ENCODE assay signal across 10 cellular contexts in genomic region chr1:22184892-22185612, GRCh38. TPM values are rescaled to one million over a fixed set of nuclear protein-coding genes. Genes with fewer than 3 reads are reported as not detected.
DNase-seq lines count a peak whose midpoint lies in the region; ATAC-seq and TF ChIP-seq lines count a peak whose summit lies in the region.
"Had no signal": no experiment of that assay in that cellular context is flagged by ENCODE, and none has a peak within 500 bp of the region (broad histone marks: within the 10 kb centered on the region; RNA-seq: fewer than 3 reads in every experiment).

No MANE protein-coding gene starts in this region.

- no peak overlapping the region for H4K12ac ChIP-seq in trophoblast cell (ENCODE audit: low read depth, low read length)

- TF ChIP-seq POLR2A in IMR-90 (IDR thresholded peaks at IDR 0.05; ENCODE audit: low read depth, low read length): no peak

- H3K23ac ChIP-seq in IMR-90 (ENCODE audit: low read depth, low read length): no peak overlapping the region
- no peak overlapping the region for H3K23ac ChIP-seq in trophoblast cell (ENCODE audit: low read length)

- H3K4me2 ChIP-seq in IMR-90 (ENCODE audit: low read depth, low read length) (no peak overlapping the region), mammary epithelial cell (ENCODE audit: insufficient read depth, low read depth, low read length) (no peak overlapping the region), trophoblast cell (ENCODE audit: low read length) (no peak overlapping the region)

- no peak for ATAC-seq in IMR-90 (ENCODE audit: low read depth)
- ATAC-seq: stimulated activated effector memory CD8-positive, alpha-beta T cell treated with anti-CD3 and anti-CD28 coated beads, Interleukin-12 subunit alpha, Interleukin-12 subunit beta, amount 100 ng/mL, for 72 hours had no signal

- H2BK5ac ChIP-seq in IMR-90 (ENCODE audit: low read depth, low read length, poor library complexity, severe bottlenecking) (no peak overlapping the region), trophoblast cell (ENCODE audit: low read depth, low read length, poor library complexity) (no peak overlapping the region)

- no TSS peak for BruUV-seq in IMR-90 (replicated peaks; lab: Mats Ljungman, UMichigan)
- BruUV-seq in mammary epithelial cell (replicated peaks; lab: Mats Ljungman, UMichigan): no TSS peak

- H3K4me1 ChIP-seq in IMR-90 (ENCODE audit: control insufficient read depth, insufficient read depth, low read length) (no peaks in the 10 kb centered on the region), mammary epithelial cell (ENCODE audit: insufficient read depth, low read length) (no peaks in the 10 kb centered on the region), trophoblast cell (ENCODE audit: control insufficient read depth in 1 of 2, insufficient read depth in 2 of 2, low read length in 2 of 2) (no peaks in the 10 kb centered on the region), colonic mucosa (no peaks in the 10 kb centered on the region)

- POLR2A ChIA-PET in IMR-90 (lab: Charles Lee; ENCODE audit: unreplicated experiment): no interaction called here

- intact Hi-C loops in IMR-90 (cut with micrococcal nuclease) (no loop called here), mammary epithelial cell (cut with micrococcal nuclease) (no loop called here), colonic mucosa (cut with DNase I) (no loop called here)

- in situ Hi-C loops in IMR-90 (cut with MboI; ENCODE audit: low sequenced_read_pairs): no loop called here
- in situ Hi-C loops in mammary epithelial cell (cut with MboI; ENCODE audit: low sequenced_read_pairs in 2 of 2): no loop called here

- no peak overlapping the region for H2BK12ac ChIP-seq in trophoblast cell (ENCODE audit: low read length)

- H4K8ac ChIP-seq in IMR-90 (ENCODE audit: low read depth in 2 of 2, low read length in 2 of 2): no peak overlapping the region
- H4K8ac ChIP-seq in trophoblast cell (ENCODE audit: low read depth, low read length): no peak overlapping the region

- no peak overlapping the region for H3K56ac ChIP-seq in IMR-90 (ENCODE audit: extremely low read depth, insufficient read depth, low read length)

- CTCF ChIA-PET in IMR-90 (lab: Yijun Ruan, JAX) (no interaction called here), mammary epithelial cell (lab: Charles Lee; ENCODE audit: low non-redundant PET) (no interaction called here)

- no peak overlapping the region for H3K9ac ChIP-seq in IMR-90 (ENCODE audit: low read depth, low read length)
- no peak overlapping the region for H3K9ac ChIP-seq in mammary epithelial cell (ENCODE audit: insufficient read depth, low read length)
- no peak overlapping the region for H3K9ac ChIP-seq in trophoblast cell (ENCODE audit: low read length)
- no peak overlapping the region for H3K9ac ChIP-seq in colonic mucosa (ENCODE audit: low read depth in 2 of 2, low read length in 2 of 2)
- H3K9ac ChIP-seq: GM23248 had no signal

- DNase-seq in IMR-90 (no peak), NCI-H2196 (lab: John Stamatoyannopoulos, UW; ENCODE audit: unreplicated experiment) (peak; percentile 94), mammary epithelial cell (peak; percentile 48), trophoblast cell (peak; percentile 35 to 82), SW480 (ENCODE audit: low spot score) (no peak), SKM-1 (lab: John Stamatoyannopoulos, UW; ENCODE audit: unreplicated experiment) (no peak), mesenteric fat pad (ENCODE audit: low spot score) (no peak), colonic mucosa (no peak)
- DNase-seq: GM23248 had no signal

- H3K36me3 ChIP-seq in IMR-90 (ENCODE audit: control insufficient read depth, insufficient read depth, low read length) (no peaks in the 10 kb centered on the region), mammary epithelial cell (ENCODE audit: insufficient read depth, low read length) (no peaks in the 10 kb centered on the region), trophoblast cell (ENCODE audit: control insufficient read depth in 1 of 2, insufficient read depth in 2 of 2, low read length in 2 of 2) (no peaks in the 10 kb centered on the region), colonic mucosa (no peaks in the 10 kb centered on the region)

- H4K5ac ChIP-seq in IMR-90 (ENCODE audit: low read depth, low read length): no peak overlapping the region

- no peak overlapping the region for H3K4ac ChIP-seq in IMR-90 (ENCODE audit: low read depth, low read length)
- no peak overlapping the region for H3K4ac ChIP-seq in trophoblast cell (ENCODE audit: low read depth, low read length)

- H3K4me3 ChIP-seq in IMR-90 (ENCODE audit: insufficient read depth, low read depth, low read length): no peak overlapping the region
- no peak overlapping the region for H3K4me3 ChIP-seq in mammary epithelial cell (replicated peaks in 1 of 3; ENCODE audit: insufficient read depth in 1 of 3, low read depth in 2 of 3, low read length in 3 of 3)
- H3K4me3 ChIP-seq in trophoblast cell (ENCODE audit: low read depth, low read length): no peak overlapping the region
- H3K4me3 ChIP-seq in colonic mucosa: no peak overlapping the region
- H3K4me3 ChIP-seq: GM23248 had no signal

- H2BK15ac ChIP-seq in IMR-90 (ENCODE audit: low read depth, low read length): no peak overlapping the region

- WGBS in IMR-90 (ENCODE audit: extremely low coverage in 2 of 2, insufficient read length in 1 of 2), 2 experiments: 41% methylated on average over 3 of the region's 21 CpGs; no CpG with 5 or more reads in 1 of the 2 experiments
- WGBS in mammary epithelial cell (ENCODE audit: low coverage, missing lambda C conversion rate): 36% methylated on average over 17 of the region's 21 CpGs
- WGBS in trophoblast cell (ENCODE audit: extremely low coverage, insufficient coverage, insufficient read length): no CpG with 5 or more reads among the region's 21 CpGs

- dilution Hi-C loops in IMR-90 (cut with HindIII; ENCODE audit: low sequenced_read_pairs, unreplicated experiment) (no loop called here), mammary epithelial cell (cut with HindIII; ENCODE audit: low sequenced_read_pairs) (no loop called here)

- no peak overlapping the region for H2BK20ac ChIP-seq in IMR-90 (ENCODE audit: low read depth, low read length)

- H4K91ac ChIP-seq in IMR-90 (ENCODE audit: insufficient read depth, low read depth, low read length): no peak overlapping the region
- H4K91ac ChIP-seq in trophoblast cell (ENCODE audit: low read depth, low read length): no peak overlapping the region

- no peak overlapping the region for H2AK9ac ChIP-seq in IMR-90 (replicated peaks; ENCODE audit: low read depth, low read length, poor library complexity)

- peaks cover 44% of the 10 kb centered on the region for H3K27me3 ChIP-seq in IMR-90 (ENCODE audit: control insufficient read depth, insufficient read depth, low read length)
- peaks cover 6% of the 10 kb centered on the region for H3K27me3 ChIP-seq in mammary epithelial cell (ENCODE audit: insufficient read depth, low read length)
- H3K27me3 ChIP-seq in trophoblast cell (ENCODE audit: insufficient read depth, low read length): no peaks in the 10 kb centered on the region
- no peaks in the 10 kb centered on the region for H3K27me3 ChIP-seq in colonic mucosa

- H3K27ac ChIP-seq in IMR-90 (ENCODE audit: insufficient read depth, low read length): no peak overlapping the region
- H3K27ac ChIP-seq in mammary epithelial cell (ENCODE audit: insufficient read depth, low read depth, low read length): no peak overlapping the region
- no peak overlapping the region for H3K27ac ChIP-seq in trophoblast cell (ENCODE audit: low read depth, low read length)
- no peak overlapping the region for H3K27ac ChIP-seq in colonic mucosa
- H3K27ac ChIP-seq: GM23248 had no signal

- TF ChIP-seq RAD21 in IMR-90 (IDR thresholded peaks at IDR 0.05; ENCODE audit: low read length): no peak

- H2BK120ac ChIP-seq in IMR-90 (ENCODE audit: low read depth, low read length): no peak overlapping the region
- H2BK120ac ChIP-seq in trophoblast cell (ENCODE audit: insufficient read depth, low read length, poor library complexity): no peak overlapping the region

- H2AFZ ChIP-seq in IMR-90 (replicated peaks; ENCODE audit: low read length, poor library complexity) (peak overlapping the region; percentile 13), mammary epithelial cell (ENCODE audit: low read depth, low read length) (no peak overlapping the region), trophoblast cell (ENCODE audit: insufficient read depth, low read length, poor library complexity) (no peak overlapping the region)
- H2AFZ ChIP-seq: GM23248 had no signal

- H3K18ac ChIP-seq in IMR-90 (ENCODE audit: low read depth, low read length): no peak overlapping the region
- H3K18ac ChIP-seq in trophoblast cell (ENCODE audit: low read length): no peak overlapping the region

- H3K9me1 ChIP-seq in IMR-90 (ENCODE audit: insufficient read depth, low read length): no peaks in the 10 kb centered on the region

- H3K79me1 ChIP-seq in IMR-90 (ENCODE audit: low read depth in 1 of 2, low read length in 2 of 2) (no peaks in the 10 kb centered on the region), trophoblast cell (ENCODE audit: low read length) (no peaks in the 10 kb centered on the region)

- H4K20me1 ChIP-seq in IMR-90 (ENCODE audit: insufficient read depth, low read length) (no peaks in the 10 kb centered on the region), mammary epithelial cell (ENCODE audit: insufficient read depth, low read length) (no peaks in the 10 kb centered on the region)

- no peaks in the 10 kb centered on the region for H3K9me3 ChIP-seq in IMR-90 (ENCODE audit: control insufficient read depth, insufficient read depth, low read length)
- H3K9me3 ChIP-seq in mammary epithelial cell (replicated peaks; ENCODE audit: insufficient read depth, low read length): no peaks in the 10 kb centered on the region
- H3K9me3 ChIP-seq in trophoblast cell (ENCODE audit: insufficient read depth, low read depth, low read length): no peaks in the 10 kb centered on the region
- no peaks in the 10 kb centered on the region for H3K9me3 ChIP-seq in colonic mucosa

- H2AK5ac ChIP-seq in IMR-90 (ENCODE audit: low read depth, low read length): no peak overlapping the region
- no peak overlapping the region for H2AK5ac ChIP-seq in trophoblast cell (ENCODE audit: low read length)

- H3K14ac ChIP-seq in IMR-90 (replicated peaks; ENCODE audit: low read depth, low read length): no peak overlapping the region
- no peak overlapping the region for H3K14ac ChIP-seq in trophoblast cell (ENCODE audit: low read length)

- H3K79me2 ChIP-seq in mammary epithelial cell (ENCODE audit: insufficient read depth, low read length): no peaks in the 10 kb centered on the region
- no peaks in the 10 kb centered on the region for H3K79me2 ChIP-seq in trophoblast cell (ENCODE audit: control insufficient read depth, insufficient read depth, low read length, poor library complexity)

- TF ChIP-seq CTCF in IMR-90 (conservative IDR thresholded peaks at IDR 0.05; ENCODE audit: low read depth, low read length): no peak
- TF ChIP-seq CTCF in mammary epithelial cell (conservative IDR thresholded peaks at IDR 0.05 in 1 of 2, IDR thresholded peaks at IDR 0.05 in 1 of 2; ENCODE audit: extremely low read depth in 1 of 2, insufficient read depth in 1 of 2, low read depth in 1 of 2, low read length in 2 of 2): no peak
- no peak for TF ChIP-seq CTCF in colonic mucosa (IDR thresholded peaks at IDR 0.05)

RNA-seq across cellular contexts. Expression of gene WNT4, which starts 42.2 kb away (rescaled TPM):
- total RNA-seq in IMR-90 (2012; rRNA removed) (not detected in 2 replicates), mammary epithelial cell (under 1 TPM; 0.26 to 0.33 TPM), mesenteric fat pad (0.10 TPM), colonic mucosa (1 to 10 TPM; 2.5 to 2.7 TPM)
- polyA plus RNA-seq in IMR-90 (2012; rRNA removed) (not detected in 2 replicates), mammary epithelial cell (0.11 TPM)
- polyA plus RNA-seq in IMR-90 (2012; cell fraction: cytosol; rRNA removed): 0.01 TPM in 1 of 2 replicates, not detected in the other
- polyA plus RNA-seq in IMR-90 (2012; cell fraction: nucleus; rRNA removed; ENCODE audit: low replicate concordance): not detected in 2 replicates
- not detected for polyA minus RNA-seq in mammary epithelial cell
- 3.9 and 4.6 TPM in 2 replicates for polyA plus RNA-seq in trophoblast cell (2013)

Comparison
In these comparisons a context has a peak if more than half of its experiments do, and no peak if none do; other contexts are left out.
1. DNase-seq: peak in NCI-H2196 (single experiment), mammary epithelial cell (single experiment) and trophoblast cell (2 of 2); none in IMR-90 (single experiment), SW480 (single experiment), SKM-1 (single experiment), mesenteric fat pad (single experiment) and colonic mucosa (single experiment).